In genomic region chr19:46624958-46625661, GRCh38 we compare ENCODE assay signal across 8 cellular contexts. TPM values are rescaled to one million over a fixed set of nuclear protein-coding genes. Genes with fewer than 3 reads are reported as not detected.
A peak's percentile ranks its signal among the peaks of the same experiment; 100 is the strongest.
DNase-seq lines count a peak whose midpoint lies in the region; ATAC-seq and TF ChIP-seq lines count a peak whose summit lies in the region.

PTGIR (minus strand) TSS chr19:46625089; CDS start chr19:46624225, 864 bp downstream.

- H3K27me3 Mint-ChIP-seq in naive thymus-derived CD8-positive, alpha-beta T cell = peaks cover 0 to 2% (median 0%) of the 10 kb centered on the region in 5 donors

- H3K9me3 Mint-ChIP-seq in naive thymus-derived CD8-positive, alpha-beta T cell = no peaks in the 10 kb centered on the region

- H3K4me3 Mint-ChIP-seq in naive thymus-derived CD8-positive, alpha-beta T cell = peak within 1 kb of the TSS; percentile 12 to 79 (median 51)

- peak in 1 of 2 donors; percentile 31 for ATAC-seq in naive thymus-derived CD8-positive, alpha-beta T cell
- ATAC-seq in GM18868 (IDR thresholded peaks at IDR 0.05; ENCODE audit: unreplicated experiment) (no peak), HG03196 (IDR thresholded peaks at IDR 0.05; ENCODE audit: unreplicated experiment) (no peak)

- peak within 1 kb of the TSS; percentile 63 for H3K27ac ChIP-seq in cingulate gyrus (ENCODE audit: low read depth, low read length)

- TF ChIP-seq CTCF in GM10266 (IDR thresholded peaks at IDR 0.05; ENCODE audit: control insufficient read depth, insufficient read depth, low read depth, missing control alignments) = no peak

- DNase-seq in GM10266 (ENCODE audit: extremely low spot score) = peak; percentile 65
- peak; percentile 54 for DNase-seq in NCI-H69 (lab: John Stamatoyannopoulos, UW)
- no peak for DNase-seq in naive thymus-derived CD8-positive, alpha-beta T cell
- DNase-seq in NCI-H2227 treated with DMSO at 0.1 percent for 48 hours (lab: John Stamatoyannopoulos, UW) = no peak
- DNase-seq in mesenteric fat pad (ENCODE audit: low spot score) = no peak

- H3K4me1 Mint-ChIP-seq in naive thymus-derived CD8-positive, alpha-beta T cell = peaks cover 23 to 64% (median 53%) of the 10 kb centered on the region in 4 donors

- H3K27ac Mint-ChIP-seq in naive thymus-derived CD8-positive, alpha-beta T cell = peak within 1 kb of the TSS in 9 of 10 donors; percentile 5 to 89 (median 78)

- POLR2A ChIA-PET in naive thymus-derived CD8-positive, alpha-beta T cell (lab: Charles Lee) = interaction anchor here (0.6 to 2.0 kb wide), 3 partner anchors 8 to 13 kb away, joined by 3 to 7 read pairs (median 5); no protein-coding TSS in a partner anchor

- H3K36me3 Mint-ChIP-seq in naive thymus-derived CD8-positive, alpha-beta T cell = no peaks in the 10 kb centered on the region

RNA-seq across cellular contexts. Expression of gene PTGIR, which starts in this region (rescaled TPM):
- total RNA-seq in naive thymus-derived CD8-positive, alpha-beta T cell = under 1 TPM in 1 of 2 experiments, not detected in 1; 0.25 TPM
- polyA plus RNA-seq in naive thymus-derived CD8-positive, alpha-beta T cell = 1 to 10 TPM in 1 of 3 donors, under 1 TPM in 2; 0.12 to 2.8 (median 0.55) TPM
- total RNA-seq in mesenteric fat pad = 7.2 TPM

Comparison
In these comparisons a context has a peak if more than half of its experiments do, and no peak if none do; other contexts are left out.
1. DNase-seq: peak in GM10266 (single experiment) and NCI-H69 (single experiment); none in naive thymus-derived CD8-positive, alpha-beta T cell (0 of 10), NCI-H2227 treated with DMSO at 0.1 percent for 48 hours (single experiment) and mesenteric fat pad (single experiment).